ENCODE assay signal across 14 cellular contexts in the genomic region with DNA sequence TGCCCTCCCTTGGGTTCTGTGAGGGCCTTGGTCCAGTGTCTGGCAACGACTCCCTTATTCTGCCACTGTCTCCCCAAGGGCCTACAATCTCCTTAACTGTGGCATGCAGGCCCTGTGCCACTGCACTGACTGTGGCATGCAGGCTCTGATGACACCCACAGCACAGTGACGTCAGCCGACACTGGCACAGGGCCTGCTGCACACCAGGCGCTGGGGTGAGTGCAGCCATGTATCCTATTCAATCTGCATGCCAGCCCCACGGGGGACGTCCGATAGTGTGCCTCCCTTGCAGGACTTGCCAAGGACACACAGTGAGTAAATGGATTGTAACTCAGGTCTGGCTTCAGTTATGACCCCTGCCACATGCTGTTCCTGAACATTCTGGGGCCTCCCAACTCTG. TPM values are rescaled to one million over a fixed set of nuclear protein-coding genes. Genes with fewer than 3 reads are reported as not detected.
DNase-seq lines count a peak whose midpoint lies in the region; ATAC-seq, FAIRE-seq and TF ChIP-seq lines count a peak whose summit lies in the region.
"Had no signal": no experiment of that assay in that cellular context is flagged by ENCODE, and none has a peak within 500 bp of the region (broad histone marks: within the 10 kb centered on the region; RNA-seq: fewer than 3 reads in every experiment).

No MANE protein-coding gene starts in this region.

- DNase-seq in AG10803 (ENCODE audit: low read depth) (peak; percentile 78), SHP77 treated with DMSO at 0.1 percent for 48 hours (lab: John Stamatoyannopoulos, UW) (peak; percentile 89), frontal cortex (ENCODE audit: low spot score in 2 of 2) (peak; percentile 45 to 81), GM19238 (ENCODE audit: insufficient read length, low spot score) (no peak), ecto neural progenitor cell (ENCODE audit: low spot score) (no peak)
- DNase-seq: activated CD4-positive, alpha-beta T cell treated with anti-CD3 and anti-CD28 coated beads, Interleukin-2, amount 10 ng/mL, durations not matched to agents 24 days and 14 days; activated naive CD8-positive, alpha-beta T cell treated with anti-CD3 and anti-CD28 coated beads, Interleukin-2, amount 10 ng/mL, durations not matched to agents 7 days and 5 days; foreskin melanocyte; NCI-H1092 treated with DMSO at 0.1 percent for 48 hours; stimulated activated CD4-positive, alpha-beta T cell treated with anti-CD3 and anti-CD28 coated beads, Interleukin-2, amount 100 ng/mL, for 48 hours had no signal

- H3K27ac ChIP-seq in parathyroid adenoma: no peak overlapping the region

- H3K9me3 ChIP-seq in parathyroid adenoma (ENCODE audit: control insufficient read depth, low read length): no peaks in the 10 kb centered on the region

- H3K9ac ChIP-seq in parathyroid adenoma: no peak overlapping the region

- H3K36me3 ChIP-seq in parathyroid adenoma (ENCODE audit: control insufficient read depth, insufficient read depth, low read length): no peaks in the 10 kb centered on the region

- peaks cover 9% of the 10 kb centered on the region for H3K4me1 ChIP-seq in parathyroid adenoma

- no peaks in the 10 kb centered on the region for H3K79me2 ChIP-seq in parathyroid adenoma

- no peak for FAIRE-seq in frontal cortex (lab: Jason Lieb, UNC)

- peak overlapping the region; percentile 13 for H2AFZ ChIP-seq in parathyroid adenoma

- TF ChIP-seq CTCF in AG10803 (conservative IDR thresholded peaks at IDR 0.05; ENCODE audit: low read length) (no peak), parathyroid adenoma (IDR thresholded peaks at IDR 0.05) (no peak)

- no peak overlapping the region for H3K4me3 ChIP-seq in AG10803 (ENCODE audit: low read length)
- H3K4me3 ChIP-seq in parathyroid adenoma (ENCODE audit: low read depth, low read length): no peak overlapping the region

- H3K4me2 ChIP-seq in parathyroid adenoma (ENCODE audit: low read length): no peak overlapping the region

- no peaks in the 10 kb centered on the region for H3K27me3 ChIP-seq in parathyroid adenoma (ENCODE audit: control insufficient read depth, insufficient read depth, low read length)

- ATAC-seq in GM19397 (IDR thresholded peaks at IDR 0.05; ENCODE audit: unreplicated experiment) (no peak), GM18909 (IDR thresholded peaks at IDR 0.05; ENCODE audit: poor library complexity, unreplicated experiment) (no peak)

RNA-seq across cellular contexts. Expression of a gene that starts 39.8 kb away (rescaled TPM):
- 11.0 TPM for total RNA-seq in frontal cortex
- total RNA-seq: RPMI7951 had no signal

RNA-seq across cellular contexts. Expression of a gene that starts 55.6 kb away (rescaled TPM):
- total RNA-seq in frontal cortex: 17.1 TPM

RNA-seq across cellular contexts. Expression of a gene that starts 59.2 kb away (rescaled TPM):
- 12.6 TPM for total RNA-seq in frontal cortex

Comparison
In these comparisons a context has a peak if more than half of its experiments do, and no peak if none do; other contexts are left out.
1. DNase-seq: peak in AG10803 (single experiment), SHP77 treated with DMSO at 0.1 percent for 48 hours (single experiment) and frontal cortex (2 of 2); none in GM19238 (single experiment) and ecto neural progenitor cell (single experiment).